Comparison of ENCODE assay signal across 7 cellular contexts in the genomic region with DNA sequence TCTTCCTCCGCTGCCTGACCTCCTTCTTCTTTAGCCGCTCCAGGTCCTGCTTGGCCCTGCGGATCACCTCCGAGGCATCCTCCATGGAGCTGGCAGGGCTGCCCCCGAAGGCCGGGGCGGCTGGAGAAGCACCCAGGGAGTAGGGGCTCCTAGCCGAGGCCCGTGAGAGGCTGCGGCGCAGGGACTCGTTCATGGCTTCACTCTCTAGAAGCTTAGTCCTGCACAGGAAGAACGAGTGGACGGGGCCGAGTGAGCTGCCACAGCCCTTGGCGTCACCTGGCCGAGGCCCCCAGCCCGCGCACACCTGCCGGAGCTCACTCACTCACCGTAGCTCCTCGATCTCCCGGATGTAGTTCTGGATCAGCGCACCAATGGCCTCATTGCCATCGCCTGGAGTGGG.
"Had no signal": no experiment of that assay in that cellular context is flagged by ENCODE, and none has a peak within 500 bp of the region (broad histone marks: within the 10 kb centered on the region; RNA-seq: fewer than 3 reads in every experiment).

No MANE protein-coding gene starts in this region.

- ATAC-seq: GM23338 had no signal

- DNase-seq: H9, HCEC 1CT, IMR-90 had no signal

- H3K27ac Mint-ChIP-seq: GM23338, H9 had no signal

- H3K4me3 Mint-ChIP-seq: GM23338, H9 had no signal

- H3K4me3 ChIP-seq: GM23338 had no signal

- FAIRE-seq: H1, H54, HTR-8/SVneo had no signal

- H3K9me3 Mint-ChIP-seq: GM23338, H9 had no signal

- H3K4me1 Mint-ChIP-seq: GM23338, H9 had no signal
